25 cellular contexts compared by ENCODE assay signal in the genomic region with DNA sequence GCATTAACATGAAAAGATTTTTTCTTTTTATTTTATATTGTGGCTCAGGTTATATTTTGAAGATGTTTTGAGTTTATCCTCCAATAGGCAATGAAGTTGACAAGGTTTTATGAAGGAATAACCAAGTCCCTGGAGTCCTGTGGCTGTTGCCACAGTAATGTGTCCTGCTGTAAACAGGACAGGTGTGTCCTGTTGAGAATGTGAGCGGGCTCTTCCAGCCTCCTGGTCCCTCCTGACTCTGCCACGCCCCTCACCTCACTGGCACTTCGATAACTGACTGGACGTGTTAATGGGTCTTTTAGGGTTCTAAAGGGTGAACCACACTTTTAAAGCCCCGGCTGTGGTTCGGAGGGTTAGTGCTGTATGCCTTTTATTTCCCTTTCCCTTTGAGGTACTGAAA. TPM values are rescaled to one million over a fixed set of nuclear protein-coding genes. Genes with fewer than 3 reads are reported as not detected.
DNase-seq lines count a peak whose midpoint lies in the region; ATAC-seq and TF ChIP-seq lines count a peak whose summit lies in the region.
"Had no signal": no experiment of that assay in that cellular context is flagged by ENCODE, and none has a peak within 500 bp of the region (broad histone marks: within the 10 kb centered on the region; RNA-seq: fewer than 3 reads in every experiment).

No MANE protein-coding gene starts in this region.

- H3K4me1 Mint-ChIP-seq in T-helper 17 cell = peaks cover 13% of the 10 kb centered on the region
- H3K4me1 Mint-ChIP-seq in mesothelial cell of epicardium = peaks cover 13% of the 10 kb centered on the region
- H3K4me1 Mint-ChIP-seq in CD8-positive, alpha-beta T cell (ENCODE audit: low read depth) = peaks cover 25% of the 10 kb centered on the region

- H3K4me1 ChIP-seq in left ventricle myocardium inferior = peaks cover 63% of the 10 kb centered on the region
- H3K4me1 ChIP-seq in CD8-positive, alpha-beta T cell (ENCODE audit: insufficient read depth, low read length) = peaks cover 12% of the 10 kb centered on the region

- no peaks in the 10 kb centered on the region for H3K9me3 ChIP-seq in left ventricle myocardium inferior (replicated peaks)
- no peaks in the 10 kb centered on the region for H3K9me3 ChIP-seq in T-helper 17 cell (ENCODE audit: control insufficient read depth, low read length, poor library complexity, severe bottlenecking)
- H3K9me3 ChIP-seq in CD8-positive, alpha-beta T cell (ENCODE audit: low read length) = no peaks in the 10 kb centered on the region

- no peak for TF ChIP-seq CTCF in left ventricle myocardium inferior (IDR thresholded peaks at IDR 0.05; ENCODE audit: borderline replicate concordance)
- TF ChIP-seq CTCF in mesothelial cell of epicardium (IDR thresholded peaks at IDR 0.05; ENCODE audit: unreplicated experiment) = no peak
- TF ChIP-seq CTCF in CD8-positive, alpha-beta T cell (IDR thresholded peaks at IDR 0.05) = no peak

- no peaks in the 10 kb centered on the region for H3K9me3 Mint-ChIP-seq in mesothelial cell of epicardium
- no peaks in the 10 kb centered on the region for H3K9me3 Mint-ChIP-seq in CD8-positive, alpha-beta T cell
- H3K9me3 Mint-ChIP-seq: CD8-positive, alpha-beta memory T cell had no signal

- no peaks in the 10 kb centered on the region for H3K27me3 ChIP-seq in left ventricle myocardium inferior (ENCODE audit: low read depth)
- no peaks in the 10 kb centered on the region for H3K27me3 ChIP-seq in CD8-positive, alpha-beta T cell (ENCODE audit: insufficient read depth, low read length)

- H3K27ac Mint-ChIP-seq in T-helper 17 cell = peak overlapping the region; percentile 76
- H3K27ac Mint-ChIP-seq in mesothelial cell of epicardium = peak overlapping the region; percentile 53
- H3K27ac Mint-ChIP-seq in CD8-positive, alpha-beta T cell = no peak overlapping the region

- no peaks in the 10 kb centered on the region for H3K36me3 ChIP-seq in left ventricle myocardium inferior
- H3K36me3 ChIP-seq in CD8-positive, alpha-beta T cell (ENCODE audit: insufficient read depth, low read length) = peaks cover 4% of the 10 kb centered on the region

- CTCF ChIA-PET in CD8-positive, alpha-beta T cell (lab: Charles Lee) = no interaction called here

- intact Hi-C loops in left ventricle myocardium inferior (cut with micrococcal nuclease) (no loop called here), Right ventricle myocardium superior (cut with DNase I) (no loop called here)
- intact Hi-C loops in CD8-positive, alpha-beta T cell (cut with DNase I, micrococcal nuclease) = no loop called here

- H3K27ac ChIP-seq in left ventricle myocardium inferior (replicated peaks) = peak overlapping the region; percentile 89
- H3K27ac ChIP-seq in CD8-positive, alpha-beta T cell (ENCODE audit: low read depth, low read length) = no peak overlapping the region
- H3K27ac ChIP-seq: HL-60 had no signal

- ATAC-seq in Right ventricle myocardium superior (ENCODE audit: poor library complexity) (no peak), T-helper 17 cell (no peak)
- ATAC-seq in CD8-positive, alpha-beta T cell = no peak
- ATAC-seq: HCT116, HepG2, Right ventricle myocardium inferior had no signal

- H3K27me3 Mint-ChIP-seq in T-helper 17 cell (no peaks in the 10 kb centered on the region), mesothelial cell of epicardium (ENCODE audit: low read depth) (no peaks in the 10 kb centered on the region)
- H3K27me3 Mint-ChIP-seq in CD8-positive, alpha-beta T cell (ENCODE audit: low read depth) = no peaks in the 10 kb centered on the region
- H3K27me3 Mint-ChIP-seq: CD8-positive, alpha-beta memory T cell had no signal

- H3K36me3 Mint-ChIP-seq in T-helper 17 cell (ENCODE audit: low read depth) (peaks cover 3% of the 10 kb centered on the region), mesothelial cell of epicardium (peaks cover 28% of the 10 kb centered on the region)
- peaks cover 47% of the 10 kb centered on the region for H3K36me3 Mint-ChIP-seq in CD8-positive, alpha-beta T cell

- POLR2A ChIA-PET in CD8-positive, alpha-beta T cell (lab: Charles Lee) = no interaction called here

- H3K4me3 Mint-ChIP-seq in T-helper 17 cell = no peak overlapping the region
- no peak overlapping the region for H3K4me3 Mint-ChIP-seq in mesothelial cell of epicardium
- no peak overlapping the region for H3K4me3 Mint-ChIP-seq in CD8-positive, alpha-beta T cell
- H3K4me3 Mint-ChIP-seq: CD8-positive, alpha-beta memory T cell had no signal

- no peak for DNase-seq in left ventricle myocardium inferior
- no peak for DNase-seq in Right ventricle myocardium superior
- DNase-seq in T-helper 17 cell = no peak
- DNase-seq in mesothelial cell of epicardium (ENCODE audit: low spot score in 2 of 2, unreplicated experiment in 2 of 2) = no peak
- no peak for DNase-seq in SK-N-DZ (ENCODE audit: low spot score)
- no peak for DNase-seq in CD8-positive, alpha-beta T cell
- DNase-seq in GF-D8 (lab: John Stamatoyannopoulos, UW) = no peak
- DNase-seq: CD8-positive, alpha-beta memory T cell; KBM-7; MM.1S; NCI-H1092; NCI-H1436; NCI-H1930; NCI-H345; NCI-H524; OCI-M1 had no signal

- no peak overlapping the region for H3K4me3 ChIP-seq in left ventricle myocardium inferior
- no peak overlapping the region for H3K4me3 ChIP-seq in CD8-positive, alpha-beta T cell (ENCODE audit: low read depth, low read length)

RNA-seq across cellular contexts. Expression of gene OR4B1, which starts 47.8 kb away (rescaled TPM):
- total RNA-seq in left ventricle myocardium inferior (not detected), Right ventricle myocardium superior (not detected), T-helper 17 cell (not detected), mesothelial cell of epicardium (not detected in 3 replicates)
- not detected in 2 replicates for polyA plus RNA-seq in SK-N-DZ (2014; cell fraction: cytosol; rRNA removed)
- not detected in 2 replicates for polyA plus RNA-seq in SK-N-DZ (2014; cell fraction: nucleus; rRNA removed)
- total RNA-seq in CD8-positive, alpha-beta T cell = not detected
- total RNA-seq: CD8-positive, alpha-beta memory T cell; Daoy; H1; HepG2; HT-29; Right ventricle myocardium inferior; SK-MEL-5 had no signal
- polyA plus RNA-seq: BJ; CD8-positive, alpha-beta memory T cell; H1; HepG2 had no signal
